ENCODE assay signal across 23 cellular contexts in the genomic region with DNA sequence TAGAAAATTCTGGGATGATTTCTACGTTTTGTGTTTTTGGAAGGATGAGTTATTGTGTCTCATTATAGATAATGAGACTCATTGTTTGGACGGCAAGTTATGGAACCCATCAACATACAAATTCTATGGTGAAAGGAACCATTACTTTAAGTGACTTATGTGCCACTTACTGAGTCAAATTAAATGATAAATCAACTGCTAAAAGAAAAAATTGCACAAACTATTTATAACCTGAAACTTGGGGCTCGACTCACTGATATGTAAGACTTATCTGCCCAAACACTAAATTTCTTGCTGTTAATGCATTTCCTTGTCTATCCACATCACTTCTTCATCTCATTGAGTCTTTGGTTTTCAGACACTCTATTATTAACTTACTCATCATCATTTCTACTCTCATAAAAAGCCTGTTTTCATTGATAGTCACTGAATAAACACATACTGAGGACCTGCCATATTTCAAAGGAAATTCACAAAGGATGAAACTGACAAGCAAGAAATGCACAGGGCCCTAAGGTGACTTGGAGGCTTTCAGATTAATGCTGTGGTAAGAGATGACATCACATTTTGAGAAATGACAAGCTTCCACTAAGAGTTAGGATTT.
DNase-seq lines count a peak whose midpoint lies in the region; ATAC-seq, FAIRE-seq and TF ChIP-seq lines count a peak whose summit lies in the region.
"Had no signal": no experiment of that assay in that cellular context is flagged by ENCODE, and none has a peak within 500 bp of the region (broad histone marks: within the 10 kb centered on the region; RNA-seq: fewer than 3 reads in every experiment).

No MANE protein-coding gene starts in this region.

- WGBS in HepG2 (ENCODE audit: low lambda C conversion rate): 12% methylated on average over 3 of the region's 3 CpGs
- 61% methylated on average over 3 of the region's 3 CpGs for WGBS in right lobe of liver (ENCODE audit: insufficient coverage, low coverage, low lambda C conversion rate, missing lambda C conversion rate)
- WGBS in esophagus muscularis mucosa: 54% methylated on average over 3 of the region's 3 CpGs

- POLR2A ChIA-PET in HepG2 (lab: Yijun Ruan, JAX): no interaction called here

- CTCF ChIA-PET in HepG2 (lab: Yijun Ruan, JAX; ENCODE audit: low intra/inter-chr PET ratio, low total read pairs): no interaction called here

- TF ChIP-seq EP300 in HepG2 (IDR thresholded peaks at IDR 0.05; ENCODE audit: low read depth in 2 of 2, low read length in 2 of 2) (no peak), HepG2 (CRISPR knock-in tag; IDR thresholded peaks at IDR 0.05; ENCODE audit: borderline replicate concordance) (no peak), esophagus muscularis mucosa (IDR thresholded peaks at IDR 0.05) (no peak)

- no peaks in the 10 kb centered on the region for H3K79me2 ChIP-seq in HepG2 (ENCODE audit: insufficient read depth, low read length)

- H3K9ac ChIP-seq in HepG2 (ENCODE audit: insufficient read depth, low read depth, low read length) (no peak overlapping the region), muscle layer of colon (ENCODE audit: low read length) (no peak overlapping the region)

- intact Hi-C loops in HepG2 (cut with micrococcal nuclease; ENCODE audit: unreplicated experiment) (no loop called here), right lobe of liver (cut with DNase I) (no loop called here), esophagus muscularis mucosa (cut with DNase I) (no loop called here)

- no peaks in the 10 kb centered on the region for H3K27me3 ChIP-seq in HepG2 (ENCODE audit: control insufficient read depth in 1 of 2, insufficient read depth in 2 of 2, low read length in 2 of 2)
- no peaks in the 10 kb centered on the region for H3K27me3 ChIP-seq in right lobe of liver
- H3K27me3 ChIP-seq in esophagus muscularis mucosa: no peaks in the 10 kb centered on the region
- H3K27me3 ChIP-seq in muscle layer of colon (ENCODE audit: control insufficient read depth in 1 of 2, insufficient read depth in 2 of 2, low read length in 2 of 2): no peaks in the 10 kb centered on the region

- no peak overlapping the region for H3K4me2 ChIP-seq in HepG2 (ENCODE audit: low read depth, low read length)
- H3K4me2 ChIP-seq: A549, GM23338 had no signal

- TF ChIP-seq CTCF in HepG2 (CRISPR knock-in tag; IDR thresholded peaks at IDR 0.05) (no peak), right lobe of liver (IDR thresholded peaks at IDR 0.05) (no peak), esophagus muscularis mucosa (IDR thresholded peaks at IDR 0.05) (no peak), GM10266 (IDR thresholded peaks at IDR 0.05; ENCODE audit: control insufficient read depth, insufficient read depth, low read depth, missing control alignments) (no peak)

- TF ChIP-seq POLR2A in HepG2 (IDR thresholded peaks at IDR 0.05; ENCODE audit: insufficient read depth in 1 of 2, low read depth in 2 of 2, low read length in 2 of 2) (no peak), right lobe of liver (IDR thresholded peaks at IDR 0.05) (no peak), esophagus muscularis mucosa (IDR thresholded peaks at IDR 0.05; ENCODE audit: low read depth) (no peak)

- H3K36me3 ChIP-seq in HepG2 (replicated peaks in 1 of 2; ENCODE audit: control insufficient read depth in 1 of 2, insufficient read depth in 2 of 2, low read length in 2 of 2): no peaks in the 10 kb centered on the region
- H3K36me3 ChIP-seq in right lobe of liver: no peaks in the 10 kb centered on the region
- no peaks in the 10 kb centered on the region for H3K36me3 ChIP-seq in esophagus muscularis mucosa
- no peaks in the 10 kb centered on the region for H3K36me3 ChIP-seq in muscle layer of colon (ENCODE audit: insufficient read depth, low read length)

- in situ Hi-C loops in HepG2 (cut with HindIII; ENCODE audit: extremely low pct_ligation_motif_present, low pct_unique_long_range_greater_than_20kb): no loop called here

- no peak for FAIRE-seq in HepG2 (lab: Jason Lieb, UNC)
- FAIRE-seq: A549, GM12891, GM18507, H54, HTR-8/SVneo had no signal

- no TSS peak for BruUV-seq in HepG2 (replicated peaks; lab: Mats Ljungman, UMichigan)

- H3K27ac ChIP-seq in HepG2 (ENCODE audit: extremely low read length, insufficient read depth, low read length) (no peak overlapping the region), right lobe of liver (no peak overlapping the region), esophagus muscularis mucosa (replicated peaks in 1 of 4) (peak overlapping the region; percentile 40 to 60 (median 52)), muscle layer of colon (ENCODE audit: low read depth, low read length) (peak overlapping the region; percentile 18)
- H3K27ac ChIP-seq: 22Rv1, A549, C4-2B had no signal

- H4K20me1 ChIP-seq in HepG2 (ENCODE audit: insufficient read depth, low read length): no peaks in the 10 kb centered on the region

- H2AFZ ChIP-seq in HepG2 (ENCODE audit: low read length): no peak overlapping the region
- H2AFZ ChIP-seq: GM23338 had no signal

- H3K9me3 ChIP-seq in HepG2 (ENCODE audit: low read length) (peaks cover 62% of the 10 kb centered on the region), right lobe of liver (no peaks in the 10 kb centered on the region), esophagus muscularis mucosa (no peaks in the 10 kb centered on the region), muscle layer of colon (ENCODE audit: low read length) (no peaks in the 10 kb centered on the region)
- H3K9me3 ChIP-seq: A549 had no signal

- H3K4me1 ChIP-seq in HepG2 (ENCODE audit: insufficient read depth, low read length) (no peaks in the 10 kb centered on the region), right lobe of liver (no peaks in the 10 kb centered on the region), esophagus muscularis mucosa (peaks cover 0 to 39% (median 26%) of the 10 kb centered on the region in 4 donors), muscle layer of colon (ENCODE audit: insufficient read depth, low read length) (peaks cover 22% of the 10 kb centered on the region)
- H3K4me1 ChIP-seq: A549 had no signal

- no peak for DNase-seq in HepG2 (ENCODE audit: low spot score)
- no peak for DNase-seq in right lobe of liver
- DNase-seq in esophagus muscularis mucosa (ENCODE audit: extremely low spot score): no peak
- no peak for DNase-seq in GM10266 (ENCODE audit: extremely low spot score)
- DNase-seq: AML-193; Calu3; CD4-positive, alpha-beta T cell; DMS 273 treated with DMSO at 0.1 percent for 48 hours; DMS53; DND-41; EL; HCEC 1CT had no signal

- ATAC-seq in HepG2: no peak
- no peak for ATAC-seq in right lobe of liver
- ATAC-seq in GM19023 (IDR thresholded peaks at IDR 0.05; ENCODE audit: unreplicated experiment): no peak
- no peak for ATAC-seq in HG02588 (IDR thresholded peaks at IDR 0.05; ENCODE audit: unreplicated experiment)
- ATAC-seq: A549, GM23338 had no signal

- TF ChIP-seq RAD21 in HepG2 (CRISPR knock-in tag; IDR thresholded peaks at IDR 0.05): no peak

- H3K4me3 ChIP-seq in HepG2 (replicated peaks in 1 of 3; ENCODE audit: insufficient read depth in 1 of 3, low read depth in 2 of 3, low read length in 3 of 3): no peak overlapping the region
- H3K4me3 ChIP-seq in right lobe of liver: no peak overlapping the region
- no peak overlapping the region for H3K4me3 ChIP-seq in esophagus muscularis mucosa
- H3K4me3 ChIP-seq in muscle layer of colon (ENCODE audit: low read depth in 1 of 2, low read length in 2 of 2): no peak overlapping the region
- H3K4me3 ChIP-seq: A549, GM23338 had no signal

TF ChIP-seq in HepG2, 621 proteins besides CTCF, POLR2A, EP300 and RAD21:
- TF ChIP-seq, protein P1, sequence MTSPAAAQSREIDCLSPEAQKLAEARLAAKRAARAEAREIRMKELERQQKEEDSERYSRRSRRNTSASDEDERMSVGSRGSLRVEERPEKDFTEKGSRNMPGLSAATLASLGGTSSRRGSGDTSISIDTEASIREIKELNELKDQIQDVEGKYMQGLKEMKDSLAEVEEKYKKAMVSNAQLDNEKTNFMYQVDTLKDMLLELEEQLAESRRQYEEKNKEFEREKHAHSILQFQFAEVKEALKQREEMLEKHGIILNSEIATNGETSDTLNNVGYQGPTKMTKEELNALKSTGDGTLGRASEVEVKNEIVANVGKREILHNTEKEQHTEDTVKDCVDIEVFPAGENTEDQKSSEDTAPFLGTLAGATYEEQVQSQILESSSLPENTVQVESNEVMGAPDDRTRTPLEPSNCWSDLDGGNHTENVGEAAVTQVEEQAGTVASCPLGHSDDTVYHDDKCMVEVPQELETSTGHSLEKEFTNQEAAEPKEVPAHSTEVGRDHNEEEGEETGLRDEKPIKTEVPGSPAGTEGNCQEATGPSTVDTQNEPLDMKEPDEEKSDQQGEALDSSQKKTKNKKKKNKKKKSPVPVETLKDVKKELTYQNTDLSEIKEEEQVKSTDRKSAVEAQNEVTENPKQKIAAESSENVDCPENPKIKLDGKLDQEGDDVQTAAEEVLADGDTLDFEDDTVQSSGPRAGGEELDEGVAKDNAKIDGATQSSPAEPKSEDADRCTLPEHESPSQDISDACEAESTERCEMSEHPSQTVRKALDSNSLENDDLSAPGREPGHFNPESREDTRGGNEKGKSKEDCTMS (CRISPR knock-in tag; conservative IDR thresholded peaks at IDR 0.05): no peak
- TF ChIP-seq ATF7 (IDR thresholded peaks at IDR 0.05) (peak; percentile 16; the same call in 1 of the 2 replicates), ATF7 (CRISPR knock-in tag; IDR thresholded peaks at IDR 0.05) (no peak)

Comparison
In these comparisons a context has a peak if more than half of its experiments do, and no peak if none do; other contexts are left out.
1. H3K27ac ChIP-seq: peak in esophagus muscularis mucosa (4 of 4) and muscle layer of colon (single experiment); none in HepG2 (single experiment) and right lobe of liver (0 of 3).